ENCODE assay signal across 1 cellular context in genomic region chr1:39268112-39268581, GRCh38.
TF ChIP-seq lines count a peak whose summit lies in the region.

No MANE protein-coding gene starts in this region.

TF ChIP-seq in H1, 55 proteins besides CTCF, POLR2A, EP300 and RAD21:
- no peak for TF ChIP-seq CHD2 (IDR thresholded peaks at IDR 0.05; ENCODE audit: low read length)
- TF ChIP-seq E2F6 (IDR thresholded peaks at IDR 0.05): peak; percentile 35; the same call in 1 of the 2 replicates
- TF ChIP-seq ATF2 (IDR thresholded peaks at IDR 0.05; ENCODE audit: low read length): no peak
- TF ChIP-seq POU5F1 (IDR thresholded peaks at IDR 0.05; ENCODE audit: low read depth, low read length): no peak
- peak; percentile 79 for TF ChIP-seq YY1 (IDR thresholded peaks at IDR 0.05; ENCODE audit: low read depth, low read length)
